In genomic region chr14:50822501-50823042, GRCh38 we compare ENCODE assay signal across 11 cellular contexts. TPM values are rescaled to one million over a fixed set of nuclear protein-coding genes. Genes with fewer than 3 reads are reported as not detected.
A peak's percentile ranks its signal among the peaks of the same experiment; 100 is the strongest.
DNase-seq lines count a peak whose midpoint lies in the region; ATAC-seq, FAIRE-seq and TF ChIP-seq lines count a peak whose summit lies in the region.
"Had no signal": no experiment of that assay in that cellular context is flagged by ENCODE, and none has a peak within 500 bp of the region (broad histone marks: within the 10 kb centered on the region; RNA-seq: fewer than 3 reads in every experiment).

No MANE protein-coding gene starts in this region.

- no peak for TF ChIP-seq POLR2A in breast epithelium (IDR thresholded peaks at IDR 0.05)

- peaks cover 53% of the 10 kb centered on the region for H3K4me1 ChIP-seq in CD4-positive, CD25-positive, alpha-beta regulatory T cell (ENCODE audit: control insufficient read depth, insufficient read depth, low read length, poor library complexity, severe bottlenecking)
- H3K4me1 ChIP-seq in keratinocyte (ENCODE audit: control insufficient read depth, extremely low read depth, insufficient read depth, low read length): peaks cover 35% of the 10 kb centered on the region
- H3K4me1 ChIP-seq in breast epithelium: no peaks in the 10 kb centered on the region

- TF ChIP-seq CTCF in keratinocyte (optimal IDR thresholded peaks at IDR 0.05 in 1 of 3, IDR thresholded peaks at IDR 0.05 in 1 of 3, conservative IDR thresholded peaks at IDR 0.05 in 1 of 3; ENCODE audit: extremely low read depth in 1 of 3, insufficient read depth in 2 of 3, low read length in 3 of 3) (no peak), breast epithelium (IDR thresholded peaks at IDR 0.05) (no peak)

- no peaks in the 10 kb centered on the region for H3K9me3 ChIP-seq in CD4-positive, CD25-positive, alpha-beta regulatory T cell (ENCODE audit: control insufficient read depth in 2 of 2, low read length in 2 of 2)
- H3K9me3 ChIP-seq in keratinocyte (ENCODE audit: control insufficient read depth, low read depth, low read length) (no peaks in the 10 kb centered on the region), breast epithelium (no peaks in the 10 kb centered on the region)
- H3K9me3 ChIP-seq: SJCRH30 had no signal

- H3K4me1 Mint-ChIP-seq in CD4-positive, CD25-positive, alpha-beta regulatory T cell: peaks cover 38 to 89% (median 77%) of the 10 kb centered on the region in 4 donors
- peaks cover 61% of the 10 kb centered on the region for H3K4me1 Mint-ChIP-seq in T-helper 2 cell treated with Interferon-gamma antibody and Interleukin-4, amounts not matched to agents 5 μg/mL and 100 μg/mL, for 36 hours (ENCODE audit: low read depth)

- dilution Hi-C loops in keratinocyte (cut with MboI; ENCODE audit: extremely low pct_ligation_motif_present, low sequenced_read_pairs): no loop called here

- peak overlapping the region; percentile 91 to 97 (median 94) for H3K27ac Mint-ChIP-seq in CD4-positive, CD25-positive, alpha-beta regulatory T cell
- peak overlapping the region; percentile 93 for H3K27ac Mint-ChIP-seq in T-helper 2 cell treated with Interferon-gamma antibody and Interleukin-4, amounts not matched to agents 5 μg/mL and 100 μg/mL, for 36 hours

- H3K9ac ChIP-seq in keratinocyte (ENCODE audit: control insufficient read depth, extremely low read depth, insufficient read depth, low read length): no peak overlapping the region

- intact Hi-C loops in breast epithelium (cut with DNase I; ENCODE audit: low total_unique reads): no loop called here

- H3K4me2 ChIP-seq in keratinocyte (ENCODE audit: control insufficient read depth, extremely low read depth, insufficient read depth, low read depth, low read length): peak overlapping the region; percentile 75

- no peaks in the 10 kb centered on the region for H4K20me1 ChIP-seq in keratinocyte (ENCODE audit: control insufficient read depth, extremely low read depth, insufficient read depth, low read length)

- H2AFZ ChIP-seq in keratinocyte (ENCODE audit: control insufficient read depth, low read length): no peak overlapping the region

- ATAC-seq in CD4-positive, CD25-positive, alpha-beta regulatory T cell (ENCODE audit: low read depth in 2 of 2): peak; percentile 52 to 63
- ATAC-seq in HG02571 (IDR thresholded peaks at IDR 0.05; ENCODE audit: unreplicated experiment): peak; percentile 28
- no peak for ATAC-seq in HG03280 (IDR thresholded peaks at IDR 0.05; ENCODE audit: unreplicated experiment)

- H3K79me2 ChIP-seq in keratinocyte (ENCODE audit: control insufficient read depth, insufficient read depth, low read length): peaks cover 52% of the 10 kb centered on the region

- no peaks in the 10 kb centered on the region for H3K27me3 ChIP-seq in CD4-positive, CD25-positive, alpha-beta regulatory T cell (ENCODE audit: control insufficient read depth, insufficient read depth, low read length)
- H3K27me3 ChIP-seq in keratinocyte (ENCODE audit: control insufficient read depth, extremely low read depth, insufficient read depth, low read length): no peaks in the 10 kb centered on the region
- H3K27me3 ChIP-seq in breast epithelium: no peaks in the 10 kb centered on the region
- H3K27me3 ChIP-seq: SJCRH30 had no signal

- H3K27ac ChIP-seq in CD4-positive, CD25-positive, alpha-beta regulatory T cell (ENCODE audit: insufficient read depth, low read length, poor library complexity, severe bottlenecking): peak overlapping the region; percentile 77
- H3K27ac ChIP-seq in keratinocyte (ENCODE audit: control insufficient read depth, insufficient read depth, low read length) (peak overlapping the region; percentile 63), breast epithelium (no peak overlapping the region)

- no peak for FAIRE-seq in keratinocyte (lab: Jason Lieb, UNC)

- H3K9me3 Mint-ChIP-seq in CD4-positive, CD25-positive, alpha-beta regulatory T cell: no peaks in the 10 kb centered on the region
- no peaks in the 10 kb centered on the region for H3K9me3 Mint-ChIP-seq in T-helper 2 cell treated with Interferon-gamma antibody and Interleukin-4, amounts not matched to agents 5 μg/mL and 100 μg/mL, for 36 hours

- peak overlapping the region; percentile 71 to 81 (median 74) for H3K4me3 Mint-ChIP-seq in CD4-positive, CD25-positive, alpha-beta regulatory T cell
- H3K4me3 Mint-ChIP-seq in T-helper 2 cell treated with Interferon-gamma antibody and Interleukin-4, amounts not matched to agents 5 μg/mL and 100 μg/mL, for 36 hours: peak overlapping the region; percentile 85

- peak overlapping the region; percentile 78 for H3K4me3 ChIP-seq in CD4-positive, CD25-positive, alpha-beta regulatory T cell (ENCODE audit: low read depth, low read length)
- no peak overlapping the region for H3K4me3 ChIP-seq in keratinocyte (ENCODE audit: control insufficient read depth in 2 of 3, extremely low read depth in 1 of 3, insufficient read depth in 2 of 3, low read depth in 1 of 3, low read length in 3 of 3)
- H3K4me3 ChIP-seq in breast epithelium: no peak overlapping the region
- H3K4me3 ChIP-seq: SJCRH30 had no signal

- H3K36me3 ChIP-seq in CD4-positive, CD25-positive, alpha-beta regulatory T cell (ENCODE audit: control insufficient read depth, insufficient read depth, low read length): no peaks in the 10 kb centered on the region
- H3K36me3 ChIP-seq in keratinocyte (ENCODE audit: control insufficient read depth in 2 of 2, extremely low read depth in 1 of 2, insufficient read depth in 2 of 2, low read length in 2 of 2): peaks cover 1 to 3% of the 10 kb centered on the region in 2 experiments
- H3K36me3 ChIP-seq in breast epithelium: no peaks in the 10 kb centered on the region
- H3K36me3 ChIP-seq: SJCRH30 had no signal

- no peaks in the 10 kb centered on the region for H3K27me3 Mint-ChIP-seq in CD4-positive, CD25-positive, alpha-beta regulatory T cell
- H3K27me3 Mint-ChIP-seq in T-helper 2 cell treated with Interferon-gamma antibody and Interleukin-4, amounts not matched to agents 5 μg/mL and 100 μg/mL, for 36 hours (ENCODE audit: low read depth): no peaks in the 10 kb centered on the region

- H3K36me3 Mint-ChIP-seq in CD4-positive, CD25-positive, alpha-beta regulatory T cell: peaks cover 14% of the 10 kb centered on the region
- peaks cover 44% of the 10 kb centered on the region for H3K36me3 Mint-ChIP-seq in T-helper 2 cell treated with Interferon-gamma antibody and Interleukin-4, amounts not matched to agents 5 μg/mL and 100 μg/mL, for 36 hours (ENCODE audit: low read depth)

- DNase-seq in CD4-positive, CD25-positive, alpha-beta regulatory T cell: peak in 1 of 3 donors; percentile 11
- DNase-seq in T-helper 2 cell treated with Interferon-gamma antibody and Interleukin-4, amounts not matched to agents 5 μg/mL and 100 μg/mL, for 36 hours (ENCODE audit: low spot score): no peak
- no peak for DNase-seq in keratinocyte (ENCODE audit: low read depth, low spot score)
- no peak for DNase-seq in amniotic stem cell (lab: John Stamatoyannopoulos, UW)
- DNase-seq in NCI-H187 treated with DMSO at 0.1 percent for 48 hours (lab: John Stamatoyannopoulos, UW): no peak
- DNase-seq in breast epithelium (ENCODE audit: low spot score in 2 of 2): no peak

- peaks cover 2% of the 10 kb centered on the region for H3K9me1 ChIP-seq in keratinocyte (ENCODE audit: control insufficient read depth, extremely low read depth, insufficient read depth, low read length)

RNA-seq across cellular contexts. Expression of gene NIN, which starts 8.4 kb away (rescaled TPM):
- total RNA-seq in CD4-positive, CD25-positive, alpha-beta regulatory T cell: 78.2 TPM
- polyA plus RNA-seq in CD4-positive, CD25-positive, alpha-beta regulatory T cell: 10 to 100 TPM; 17.6 to 25.4 (median 21.4) TPM
- 7.9 to 15.2 TPM (median 13.8 TPM) in 3 replicates for polyA plus RNA-seq in keratinocyte
- 38.8 TPM for polyA plus RNA-seq in keratinocyte (2011; ENCODE audit: low read depth)
- polyA plus RNA-seq in keratinocyte (2011; cell fraction: cytosol; rRNA removed): 7.8 and 9.4 TPM in 2 replicates
- polyA plus RNA-seq in keratinocyte (2011; cell fraction: nucleus; rRNA removed): 13.2 and 19.2 TPM in 2 replicates
- 9.3 and 17.1 TPM in 2 replicates for polyA plus RNA-seq in keratinocyte (2012; ENCODE audit: low replicate concordance)
- 19.9 to 34.5 TPM (median 23.6 TPM) in 3 replicates for polyA minus RNA-seq in keratinocyte
- polyA minus RNA-seq in keratinocyte (2011; cell fraction: cytosol; rRNA and poly(A)+ RNA removed): 11.3 TPM
- polyA minus RNA-seq in keratinocyte (2011; cell fraction: nucleus; rRNA and poly(A)+ RNA removed): 14.9 and 33.0 TPM in 2 replicates
- 10 to 100 TPM; 38.1 to 42.9 (median 40.4) TPM for total RNA-seq in breast epithelium

RNA-seq across cellular contexts. Expression of gene ABHD12B, which starts 49.3 kb away (rescaled TPM):
- 0.64 TPM for total RNA-seq in CD4-positive, CD25-positive, alpha-beta regulatory T cell
- not detected for polyA plus RNA-seq in CD4-positive, CD25-positive, alpha-beta regulatory T cell
- 0.03 TPM in 1 of 3 replicates, not detected in the others for polyA plus RNA-seq in keratinocyte
- polyA plus RNA-seq in keratinocyte (2011; ENCODE audit: low read depth): 1.9 TPM
- polyA plus RNA-seq in keratinocyte (2011; cell fraction: cytosol; rRNA removed): 0.22 TPM in 1 of 2 replicates, not detected in the other
- polyA plus RNA-seq in keratinocyte (2011; cell fraction: nucleus; rRNA removed): 0.08 and 0.35 TPM in 2 replicates
- polyA plus RNA-seq in keratinocyte (2012; ENCODE audit: low replicate concordance): 0.68 and 4.2 TPM in 2 replicates
- not detected in 3 replicates for polyA minus RNA-seq in keratinocyte
- polyA minus RNA-seq in keratinocyte (2011; cell fraction: cytosol; rRNA and poly(A)+ RNA removed): not detected
- polyA minus RNA-seq in keratinocyte (2011; cell fraction: nucleus; rRNA and poly(A)+ RNA removed): not detected in 2 replicates
- not detected for total RNA-seq in breast epithelium
- total RNA-seq: renal cortical epithelial cell, SJCRH30, subcutaneous adipose tissue had no signal

Comparison
In these comparisons a context has a peak if more than half of its experiments do, and no peak if none do; other contexts are left out.
1. H3K27ac ChIP-seq: peak in CD4-positive, CD25-positive, alpha-beta regulatory T cell (single experiment) and keratinocyte (single experiment); none in breast epithelium (0 of 2).